ENCODE assay signal across 12 cellular contexts in the genomic region with DNA sequence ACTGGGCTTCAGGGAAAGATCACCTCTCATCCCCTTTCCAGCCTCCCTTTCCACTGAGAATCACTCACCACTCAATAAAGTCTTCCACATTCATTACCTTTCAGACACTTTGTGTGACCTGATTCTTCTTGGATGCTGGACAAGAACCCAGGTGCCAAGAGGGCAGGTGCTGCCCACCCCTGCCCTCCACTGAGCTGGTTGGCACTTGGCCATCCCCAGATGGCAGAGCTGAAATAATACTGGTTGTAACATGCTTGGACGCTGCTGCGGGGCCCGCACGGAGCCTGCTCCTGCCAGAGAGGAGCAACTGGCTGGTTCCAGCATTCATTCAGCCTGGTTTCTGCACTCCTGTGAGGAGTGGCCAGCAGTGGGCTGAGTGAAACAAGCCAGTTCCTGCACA.
"Had no signal": no experiment of that assay in that cellular context is flagged by ENCODE, and none has a peak within 500 bp of the region (broad histone marks: within the 10 kb centered on the region; RNA-seq: fewer than 3 reads in every experiment).

No MANE protein-coding gene starts in this region.

- H3K9me3 ChIP-seq: body of pancreas, thyroid gland had no signal

- H3K27me3 ChIP-seq: body of pancreas, thyroid gland had no signal

- H3K4me3 ChIP-seq: body of pancreas, thyroid gland had no signal

- H3K27ac ChIP-seq: body of pancreas, thyroid gland had no signal

- H3K4me1 ChIP-seq: body of pancreas, thyroid gland had no signal

- DNase-seq: activated CD4-positive, alpha-beta T cell treated with anti-CD3 and anti-CD28 coated beads, Interleukin-2, amount 10 ng/mL, durations not matched to agents 7 days and 5 days; activated CD8-positive, alpha-beta memory T cell treated with anti-CD3 and anti-CD28 coated beads, Interleukin-2, amount 50 U/mL, for 48 hours; activated gamma-delta T cell; activated naive CD8-positive, alpha-beta T cell treated with anti-CD3 and anti-CD28 coated beads for 36 hours; amygdala; body of pancreas; effector memory CD4-positive, alpha-beta T cell; foreskin melanocyte; nucleus accumbens; posterior cingulate gyrus; retina; thyroid gland had no signal

- H3K36me3 ChIP-seq: thyroid gland had no signal
